5 cellular contexts compared by ENCODE assay signal in genomic region chr1:28828459-28828858, GRCh38. TPM values are rescaled to one million over a fixed set of nuclear protein-coding genes. Genes with fewer than 3 reads are reported as not detected.
"Had no signal": no experiment of that assay in that cellular context is flagged by ENCODE, and none has a peak within 500 bp of the region (broad histone marks: within the 10 kb centered on the region; RNA-seq: fewer than 3 reads in every experiment).

No MANE protein-coding gene starts in this region.

RNA-seq across cellular contexts. Expression of gene OPRD1, which starts 16.5 kb away (rescaled TPM):
- total RNA-seq: activated CD8-positive, alpha-beta T cell treated with anti-CD3 and anti-CD28 coated beads, Interleukin-2, amount 10 ng/mL, durations not matched to agents 7 days and 5 days; activated naive CD8-positive, alpha-beta T cell treated with anti-CD3 and anti-CD28 coated beads, Interleukin-2, amount 10 ng/mL, durations not matched to agents 7 days and 5 days; MCF 10A; OCI-LY7; T-helper 1 cell treated with Interleukin-12 subunit alpha and Interleukin-12 subunit beta and Interleukin-4 antibody, amounts not matched to agents 30 ng/mL and 1 ng/mL, for 36 hours had no signal
